In the genomic region with DNA sequence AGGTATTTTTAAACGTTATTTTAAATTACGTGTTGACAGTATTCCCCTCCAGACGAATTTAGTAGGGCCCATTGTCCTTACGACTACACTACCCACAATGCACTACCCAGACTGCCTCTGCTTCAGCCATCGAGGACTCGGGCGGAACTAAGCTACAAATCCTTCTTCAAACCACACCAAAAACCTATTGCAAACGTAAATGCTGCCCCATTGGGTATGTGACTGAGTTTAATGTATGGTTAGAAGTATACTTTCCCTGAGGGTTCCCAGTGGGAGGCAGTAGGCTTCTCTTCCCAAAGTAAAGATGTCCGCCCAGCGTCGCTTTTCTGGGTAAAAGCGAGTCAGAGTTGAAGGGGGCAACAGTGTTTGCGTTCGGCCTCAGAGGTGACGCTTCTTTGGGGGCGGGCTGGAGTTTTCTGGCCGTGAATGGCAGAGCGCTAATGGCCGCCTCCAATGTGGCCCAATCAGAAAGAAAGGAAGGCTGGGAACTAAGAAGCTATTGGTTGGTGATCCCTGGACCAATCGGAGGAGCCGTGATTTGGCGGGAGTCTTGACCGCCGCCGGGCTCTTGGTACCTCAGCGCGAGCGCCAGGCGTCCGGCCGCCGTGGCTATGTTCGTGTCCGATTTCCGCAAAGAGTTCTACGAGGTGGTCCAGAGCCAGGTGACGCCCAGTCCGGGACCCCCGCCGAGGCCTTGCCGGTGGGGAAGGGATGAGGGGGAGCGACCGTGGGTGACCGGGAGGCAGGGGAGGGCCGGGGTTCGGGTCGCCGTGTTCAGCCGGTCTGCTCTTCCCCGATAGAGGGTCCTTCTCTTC, we compare ENCODE assay signal across 8 cellular contexts. TPM values are rescaled to one million over a fixed set of nuclear protein-coding genes. Genes with fewer than 3 reads are reported as not detected.
A peak's percentile ranks its signal among the peaks of the same experiment; 100 is the strongest.
DNase-seq lines count a peak whose midpoint lies in the region; ATAC-seq and TF ChIP-seq lines count a peak whose summit lies in the region.

Gene CDC45 (plus strand): TSS at position 563 of the 815 bp plus-strand sequence. CDS start 49 bp downstream, at position 612.

- H3K27me3 ChIP-seq in heart left ventricle, result no peaks in the 10 kb centered on the region
- no peaks in the 10 kb centered on the region for H3K27me3 ChIP-seq in upper lobe of left lung

- intact Hi-C loops in T-helper 1 cell treated with Interleukin-12 subunit alpha and Interleukin-12 subunit beta and Interleukin-4 antibody, amounts not matched to agents 30 ng/mL and 1 ng/mL, for 36 hours (cut with micrococcal nuclease), result loop anchor here (1.0 to 10.0 kb wide), 11 partner anchors 32 to 1223 kb away; partner anchors contain the start of genes C22orf39, CLTCL1, DGCR2 and ESS2
- intact Hi-C loops in heart left ventricle (cut with DNase I), result loop anchor here in 8 of 10 donors (1.0 to 10.0 kb wide), 11 partner anchors 32 to 525 kb away; partner anchors contain the start of genes CLTCL1 (in 5 of the 8), MRPL40 (in 5 of the 8), HIRA (in 3 of the 8) and ESS2 (in 2 of the 8)

- TF ChIP-seq POLR2A in heart left ventricle (IDR thresholded peaks at IDR 0.05) (no peak), upper lobe of left lung (IDR thresholded peaks at IDR 0.05) (no peak)

- H3K27ac ChIP-seq in heart left ventricle (peak within 1 kb of the TSS; percentile 94 to 99 (median 98)), upper lobe of left lung (peak within 1 kb of the TSS; percentile 94 to 98 (median 96))

- H3K9me3 ChIP-seq in heart left ventricle (no peaks in the 10 kb centered on the region), upper lobe of left lung (no peaks in the 10 kb centered on the region)

- TF ChIP-seq EP300 in upper lobe of left lung (IDR thresholded peaks at IDR 0.05), result no peak

- TF ChIP-seq CTCF in GM13976 (IDR thresholded peaks at IDR 0.05; ENCODE audit: borderline replicate concordance, control extremely low read depth, extremely low read depth, insufficient read depth, missing control alignments) (no peak), heart left ventricle (IDR thresholded peaks at IDR 0.05) (no peak), upper lobe of left lung (IDR thresholded peaks at IDR 0.05) (peak in 1 of 6 experiments; percentile 15)

- DNase-seq in GM13976 (ENCODE audit: low spot score) (peak; percentile 97), NCI-H146 treated with DMSO at 0.1 percent for 48 hours (lab: John Stamatoyannopoulos, UW; ENCODE audit: unreplicated experiment) (peak; percentile 97), amniotic epithelial cell (ENCODE audit: low read depth) (peak; percentile 99), heart left ventricle (peak; percentile 94 to 98 (median 97)), pons (ENCODE audit: low spot score) (peak; percentile 99), upper lobe of left lung (peak; percentile 92 to 97)

- peak within 1 kb of the TSS; percentile 74 to 96 (median 86) for H3K4me3 ChIP-seq in heart left ventricle
- H3K4me3 ChIP-seq in upper lobe of left lung, result peak within 1 kb of the TSS; percentile 70 to 95 (median 86)

- peaks cover 0 to 18% (median 9%) of the 10 kb centered on the region in 9 donors for H3K36me3 ChIP-seq in heart left ventricle
- peaks cover 0 to 10% (median 8%) of the 10 kb centered on the region in 4 donors for H3K36me3 ChIP-seq in upper lobe of left lung

- 0% methylated on average over 39 to 50 of the region's 50 CpGs for WGBS in heart left ventricle, 4 donors
- WGBS in upper lobe of left lung, 2 donors, result 1% methylated on average over 25 to 31 of the region's 50 CpGs

- in situ Hi-C loops in GM13976 (cut with MboI; ENCODE audit: low sequenced_read_pairs, unreplicated experiment), result loop anchor here (10.0 kb wide), 1 partner anchor 295 kb away; no protein-coding TSS in a partner anchor

- peaks cover 6 to 30% (median 22%) of the 10 kb centered on the region in 12 donors for H3K4me1 ChIP-seq in heart left ventricle
- H3K4me1 ChIP-seq in upper lobe of left lung, result peaks cover 18 to 34% (median 27%) of the 10 kb centered on the region in 4 donors

- ATAC-seq in HG02870 (IDR thresholded peaks at IDR 0.05; ENCODE audit: unreplicated experiment) (peak; percentile 85), heart left ventricle (peak; percentile 97 to 99 (median 98)), upper lobe of left lung (ENCODE audit: low FRiP score in 2 of 2) (peak; percentile 98)

RNA-seq across cellular contexts. Expression of gene CDC45, which starts in this region (rescaled TPM):
- total RNA-seq in T-helper 1 cell treated with Interleukin-12 subunit alpha and Interleukin-12 subunit beta and Interleukin-4 antibody, amounts not matched to agents 30 ng/mL and 1 ng/mL, for 36 hours, result 58.2 and 61.0 TPM in 2 replicates
- total RNA-seq in heart left ventricle (1 to 10 TPM in 1 of 9 donors, under 1 TPM in 4, not detected in 4; 0.16 to 3.1 (median 0.32) TPM), upper lobe of left lung (1 to 10 TPM in 4 of 6 donors, under 1 TPM in 1, not detected in 1; 0.44 to 3.2 (median 1.8) TPM)
- polyA plus RNA-seq in heart left ventricle, result under 1 TPM; 0.15 to 0.33 TPM

Comparison
In these comparisons a context has a peak if more than half of its experiments do, and no peak if none do; other contexts are left out.
1. Peak in every context shown above with its lines: DNase-seq, ATAC-seq, H3K4me3 ChIP-seq and H3K27ac ChIP-seq.
2. RNA of gene CDC45 (total RNA-seq): 58.2 to 61.0 TPM in T-helper 1 cell treated with Interleukin-12 subunit alpha and Interleukin-12 subunit beta and Interleukin-4 antibody, amounts not matched to agents 30 ng/mL and 1 ng/mL, for 36 hours; 0.44 to 3.2 TPM in upper lobe of left lung and 0.16 to 3.1 TPM in heart left ventricle; every median in the first group is over 10 times any median in the second.